Comparison of ENCODE assay signal across 9 cellular contexts in genomic region chr17:7313028-7313889, GRCh38. TPM values are rescaled to one million over a fixed set of nuclear protein-coding genes. Genes with fewer than 3 reads are reported as not detected.
DNase-seq lines count a peak whose midpoint lies in the region; ATAC-seq and TF ChIP-seq lines count a peak whose summit lies in the region.
"Had no signal": no experiment of that assay in that cellular context is flagged by ENCODE, and none has a peak within 500 bp of the region (broad histone marks: within the 10 kb centered on the region; RNA-seq: fewer than 3 reads in every experiment).

No MANE protein-coding gene starts in this region.

- H3K9ac ChIP-seq in endodermal cell (ENCODE audit: extremely low read depth, low read length, poor library complexity, severe bottlenecking), result no peak overlapping the region

- peak overlapping the region; percentile 67 for H3K27ac Mint-ChIP-seq in endodermal cell
- H3K27ac Mint-ChIP-seq in stimulated activated effector memory CD8-positive, alpha-beta T cell treated with anti-CD3 and anti-CD28 coated beads, Interleukin-12 subunit alpha, Interleukin-12 subunit beta, amount 100 ng/mL, for 72 hours, result peak overlapping the region; percentile 85

- peak; percentile 57 for TF ChIP-seq CTCF in endodermal cell (conservative IDR thresholded peaks at IDR 0.05)

- ATAC-seq in stimulated activated effector memory CD8-positive, alpha-beta T cell treated with anti-CD3 and anti-CD28 coated beads, Interleukin-12 subunit alpha, Interleukin-12 subunit beta, amount 100 ng/mL, for 72 hours, result no peak

- peak overlapping the region; percentile 72 for H3K4me3 Mint-ChIP-seq in endodermal cell
- peak overlapping the region; percentile 79 for H3K4me3 Mint-ChIP-seq in stimulated activated effector memory CD8-positive, alpha-beta T cell treated with anti-CD3 and anti-CD28 coated beads, Interleukin-12 subunit alpha, Interleukin-12 subunit beta, amount 100 ng/mL, for 72 hours

- peaks cover 62% of the 10 kb centered on the region for H3K36me3 Mint-ChIP-seq in endodermal cell (ENCODE audit: low read depth)
- H3K36me3 Mint-ChIP-seq in stimulated activated effector memory CD8-positive, alpha-beta T cell treated with anti-CD3 and anti-CD28 coated beads, Interleukin-12 subunit alpha, Interleukin-12 subunit beta, amount 100 ng/mL, for 72 hours, result peaks cover 95% of the 10 kb centered on the region

- peaks cover 5% of the 10 kb centered on the region for H3K4me1 ChIP-seq in endodermal cell (ENCODE audit: control insufficient read depth, insufficient read depth, low read length)

- H3K27me3 ChIP-seq in endodermal cell (ENCODE audit: control insufficient read depth, insufficient read depth, low read length, poor library complexity, severe bottlenecking), result no peaks in the 10 kb centered on the region

- no peaks in the 10 kb centered on the region for H3K9me3 Mint-ChIP-seq in endodermal cell
- H3K9me3 Mint-ChIP-seq in stimulated activated effector memory CD8-positive, alpha-beta T cell treated with anti-CD3 and anti-CD28 coated beads, Interleukin-12 subunit alpha, Interleukin-12 subunit beta, amount 100 ng/mL, for 72 hours, result no peaks in the 10 kb centered on the region

- 88 to 96% methylated on average over 6 to 7 of the region's 7 CpGs for WGBS in endodermal cell (ENCODE audit: insufficient coverage in 1 of 2, insufficient read length in 1 of 2), 2 experiments

- no peaks in the 10 kb centered on the region for H3K27me3 Mint-ChIP-seq in endodermal cell (ENCODE audit: insufficient read depth)

- peaks cover 28% of the 10 kb centered on the region for H3K4me1 Mint-ChIP-seq in endodermal cell
- peaks cover 80% of the 10 kb centered on the region for H3K4me1 Mint-ChIP-seq in stimulated activated effector memory CD8-positive, alpha-beta T cell treated with anti-CD3 and anti-CD28 coated beads, Interleukin-12 subunit alpha, Interleukin-12 subunit beta, amount 100 ng/mL, for 72 hours

- H3K9me3 ChIP-seq in endodermal cell (ENCODE audit: control insufficient read depth, low read length), result no peaks in the 10 kb centered on the region
- H3K9me3 ChIP-seq: prostate gland had no signal

- peak; percentile 63 for DNase-seq in activated CD4-positive, alpha-beta T cell treated with anti-CD3 and anti-CD28 coated beads for 48 hours
- no peak for DNase-seq in activated CD4-positive, alpha-beta T cell treated with anti-CD3 and anti-CD28 coated beads for 4 hours
- DNase-seq in RPMI8226 (peak; percentile 32), endodermal cell (peak; percentile 84), hepatic stellate cell (ENCODE audit: low spot score) (no peak), NCI-H510A treated with DMSO at 0.1 percent for 48 hours (lab: John Stamatoyannopoulos, UW) (no peak), C1 segment of cervical spinal cord (lab: John Stamatoyannopoulos, UW) (no peak)
- no peak for DNase-seq in stimulated activated effector memory CD8-positive, alpha-beta T cell treated with anti-CD3 and anti-CD28 coated beads, Interleukin-12 subunit alpha, Interleukin-12 subunit beta, amount 100 ng/mL, for 72 hours (ENCODE audit: low spot score in 2 of 2)

- no peak overlapping the region for H3K4me3 ChIP-seq in endodermal cell (ENCODE audit: low read length)

- H3K27ac ChIP-seq in endodermal cell (ENCODE audit: low read depth, low read length), result no peak overlapping the region
- H3K27ac ChIP-seq: prostate gland had no signal

- H3K36me3 ChIP-seq in endodermal cell (ENCODE audit: control insufficient read depth, insufficient read depth, low read length), result peaks cover 60% of the 10 kb centered on the region

RNA-seq across cellular contexts. Expression of gene GPS2, which starts 1.9 kb away (rescaled TPM):
- 10 to 100 TPM; 43.6 to 47.2 TPM for total RNA-seq in endodermal cell
- 67.0 TPM for polyA plus RNA-seq in endodermal cell (2013, experiment 1 of 2)
- polyA plus RNA-seq in endodermal cell (2013, experiment 2 of 2), result 59.0 TPM

RNA-seq across cellular contexts. Expression of gene EIF5A, which starts 5.8 kb away (rescaled TPM):
- total RNA-seq in endodermal cell, result 100 to 1,000 TPM; 488 to 556 TPM
- polyA plus RNA-seq in endodermal cell (2013, experiment 1 of 2), result 427 TPM
- 440 TPM for polyA plus RNA-seq in endodermal cell (2013, experiment 2 of 2)

RNA-seq across cellular contexts. Expression of gene NEURL4, which starts 15.9 kb away (rescaled TPM):
- 10 to 100 TPM; 51.3 to 52.7 TPM for total RNA-seq in endodermal cell
- polyA plus RNA-seq in endodermal cell (2013, experiment 1 of 2), result 38.0 TPM
- polyA plus RNA-seq in endodermal cell (2013, experiment 2 of 2), result 30.5 TPM

RNA-seq across cellular contexts. Expression of gene YBX2, which starts 18.8 kb away (rescaled TPM):
- 10 to 100 TPM in 1 of 2 donors, 1 to 10 TPM in 1; 6.6 to 15.9 TPM for total RNA-seq in endodermal cell
- polyA plus RNA-seq in endodermal cell (2013, experiment 1 of 2), result 8.7 TPM
- polyA plus RNA-seq in endodermal cell (2013, experiment 2 of 2), result 6.3 TPM

RNA-seq across cellular contexts. Expression of gene ACAP1, which starts 23.1 kb away (rescaled TPM):
- 1 to 10 TPM; 4.5 to 8.4 TPM for total RNA-seq in endodermal cell
- polyA plus RNA-seq in endodermal cell (2013, experiment 1 of 2), result 5.0 TPM
- 1.4 TPM for polyA plus RNA-seq in endodermal cell (2013, experiment 2 of 2)

Comparison
In these comparisons a context has a peak if more than half of its experiments do, and no peak if none do; other contexts are left out.
1. DNase-seq: peak in activated CD4-positive, alpha-beta T cell treated with anti-CD3 and anti-CD28 coated beads for 48 hours (single experiment), RPMI8226 (single experiment) and endodermal cell (single experiment); none in activated CD4-positive, alpha-beta T cell treated with anti-CD3 and anti-CD28 coated beads for 4 hours (0 of 2), stimulated activated effector memory CD8-positive, alpha-beta T cell treated with anti-CD3 and anti-CD28 coated beads, Interleukin-12 subunit alpha, Interleukin-12 subunit beta, amount 100 ng/mL, for 72 hours (0 of 2), hepatic stellate cell (single experiment), NCI-H510A treated with DMSO at 0.1 percent for 48 hours (single experiment) and C1 segment of cervical spinal cord (0 of 14).